In genomic region chr11:19882356-19882755, GRCh38 we compare ENCODE assay signal across 5 cellular contexts.
"Had no signal": no experiment of that assay in that cellular context is flagged by ENCODE, and none has a peak within 500 bp of the region (broad histone marks: within the 10 kb centered on the region; RNA-seq: fewer than 3 reads in every experiment).

No MANE protein-coding gene starts in this region.

- H3K27me3 Mint-ChIP-seq: IgD-negative memory B cell had no signal

- H3K9me3 Mint-ChIP-seq: GM23338, H9, IgD-negative memory B cell had no signal

- H3K4me3 ChIP-seq: GM23338 had no signal

- H3K4me3 Mint-ChIP-seq: GM23338, H9, IgD-negative memory B cell had no signal

- ATAC-seq: GM23338 had no signal

- H3K4me2 ChIP-seq: GM23338 had no signal

- DNase-seq: H9, HCEC 1CT, KBM-7 had no signal

- H2AFZ ChIP-seq: GM23338 had no signal

- H3K27ac Mint-ChIP-seq: GM23338, IgD-negative memory B cell had no signal
